ENCODE assay signal across 8 cellular contexts in the genomic region with DNA sequence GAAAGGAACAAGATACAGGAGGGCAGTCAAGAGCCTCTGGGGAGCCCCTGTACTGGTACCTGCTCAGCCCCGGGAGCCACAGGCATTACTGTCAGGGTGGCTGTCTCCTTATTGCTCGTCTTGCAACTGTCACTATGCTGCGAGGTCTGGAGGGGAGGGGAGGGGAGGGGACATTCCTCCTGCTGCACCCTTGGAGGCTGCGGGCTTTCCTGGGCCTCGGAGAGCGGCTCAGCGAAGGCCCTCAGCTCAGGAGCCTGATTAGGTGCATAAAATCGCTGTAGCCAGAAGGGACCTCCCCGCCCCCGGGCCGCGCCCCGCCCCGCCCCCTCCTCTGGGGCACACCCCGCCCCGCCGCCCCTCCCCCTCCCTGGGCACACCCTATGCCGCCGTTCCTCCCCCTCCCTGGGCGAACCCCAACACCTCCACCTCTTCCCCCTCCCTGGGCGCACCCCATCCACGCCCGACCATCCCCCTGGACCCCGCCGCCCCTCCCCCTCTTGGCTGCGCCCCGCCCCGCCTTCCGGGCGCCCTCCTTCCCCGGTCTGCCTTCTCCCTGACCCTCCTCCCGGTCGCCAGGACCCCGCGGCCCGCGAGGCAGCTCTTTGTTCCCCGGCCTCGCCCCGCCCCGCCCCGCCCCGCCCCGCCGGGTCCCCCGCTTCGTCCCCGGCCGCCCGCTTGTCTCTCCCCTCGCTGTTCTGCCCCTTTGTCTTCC. TPM values are rescaled to one million over a fixed set of nuclear protein-coding genes. Genes with fewer than 3 reads are reported as not detected.
DNase-seq lines count a peak whose midpoint lies in the region; ATAC-seq and TF ChIP-seq lines count a peak whose summit lies in the region.

No MANE protein-coding gene starts in this region.

- CTCF ChIA-PET in CD8-positive, alpha-beta memory T cell (lab: Charles Lee): no interaction called here

- H3K4me1 ChIP-seq in CD8-positive, alpha-beta memory T cell (ENCODE audit: insufficient read depth, low read length): peaks cover 7% of the 10 kb centered on the region
- H3K4me1 ChIP-seq in cardiac muscle cell (ENCODE audit: low read depth): peaks cover 33% of the 10 kb centered on the region

- no peak for TF ChIP-seq CTCF in cardiac muscle cell (IDR thresholded peaks at IDR 0.05; ENCODE audit: low read depth, low read length)

- DNase-seq in CD8-positive, alpha-beta memory T cell: peak in 3 of 5 donors; percentile 2 to 47 (median 44)
- DNase-seq in NCI-H526 treated with DMSO at 0.1 percent for 48 hours (lab: John Stamatoyannopoulos, UW): peak; percentile 42
- peak; percentile 67 for DNase-seq in activated effector memory CD4-positive, alpha-beta T cell treated with anti-CD3 and anti-CD28 coated beads, Interleukin-2, amount 50 U/mL, for 16 hours
- DNase-seq in cardiac muscle cell (ENCODE audit: low read depth in 1 of 2, low spot score in 1 of 2): peak in 1 of 2 donors; percentile 65
- peak; percentile 67 for DNase-seq in retina
- DNase-seq in NAMALWA (ENCODE audit: low spot score): no peak
- DNase-seq in NCI-H187 treated with DMSO at 0.1 percent for 48 hours (lab: John Stamatoyannopoulos, UW): no peak

- H3K36me3 ChIP-seq in CD8-positive, alpha-beta memory T cell (ENCODE audit: insufficient read depth, low read length): no peaks in the 10 kb centered on the region
- H3K36me3 ChIP-seq in cardiac muscle cell: no peaks in the 10 kb centered on the region

- no peak for ATAC-seq in HG03108 (IDR thresholded peaks at IDR 0.05; ENCODE audit: unreplicated experiment)

- POLR2A ChIA-PET in CD8-positive, alpha-beta memory T cell (lab: Charles Lee): no interaction called here

- H3K9me3 Mint-ChIP-seq in CD8-positive, alpha-beta memory T cell: no peaks in the 10 kb centered on the region

- H3K27me3 ChIP-seq in CD8-positive, alpha-beta memory T cell (ENCODE audit: insufficient read depth, low read length, poor library complexity, severe bottlenecking): peaks cover 3% of the 10 kb centered on the region
- H3K27me3 ChIP-seq in cardiac muscle cell: no peaks in the 10 kb centered on the region

- H3K4me3 ChIP-seq in CD8-positive, alpha-beta memory T cell (ENCODE audit: low read length): no peak overlapping the region
- peak overlapping the region; percentile 27 for H3K4me3 ChIP-seq in cardiac muscle cell

- no peak overlapping the region for H3K27ac Mint-ChIP-seq in CD8-positive, alpha-beta memory T cell

- H3K36me3 Mint-ChIP-seq in CD8-positive, alpha-beta memory T cell: no peaks in the 10 kb centered on the region

- no peaks in the 10 kb centered on the region for H3K9me3 ChIP-seq in CD8-positive, alpha-beta memory T cell (ENCODE audit: low read length)
- H3K9me3 ChIP-seq in cardiac muscle cell (ENCODE audit: low read depth): no peaks in the 10 kb centered on the region

- H3K4me3 Mint-ChIP-seq in CD8-positive, alpha-beta memory T cell: peak overlapping the region in 6 of 7 donors; percentile 60 to 89 (median 79)

- H3K27ac ChIP-seq in CD8-positive, alpha-beta memory T cell (ENCODE audit: low read depth, low read length): no peak overlapping the region
- no peak overlapping the region for H3K27ac ChIP-seq in cardiac muscle cell

- H3K27me3 Mint-ChIP-seq in CD8-positive, alpha-beta memory T cell: peaks cover 32 to 73% of the 10 kb centered on the region in 2 donors

- H3K4me1 Mint-ChIP-seq in CD8-positive, alpha-beta memory T cell: peaks cover 5 to 18% (median 5%) of the 10 kb centered on the region in 3 donors

RNA-seq across cellular contexts. Expression of gene CACHD1, which starts 35.5 kb away (rescaled TPM):
- total RNA-seq in CD8-positive, alpha-beta memory T cell: under 1 TPM; 0.35 TPM
- not detected for polyA plus RNA-seq in CD8-positive, alpha-beta memory T cell
- total RNA-seq in cardiac muscle cell: 36.6 and 54.4 TPM in 2 replicates
- 41.3 and 56.4 TPM in 2 replicates for polyA plus RNA-seq in cardiac muscle cell

Comparison
In these comparisons a context has a peak if more than half of its experiments do, and no peak if none do; other contexts are left out.
1. DNase-seq: peak in CD8-positive, alpha-beta memory T cell (3 of 5), NCI-H526 treated with DMSO at 0.1 percent for 48 hours (single experiment), activated effector memory CD4-positive, alpha-beta T cell treated with anti-CD3 and anti-CD28 coated beads, Interleukin-2, amount 50 U/mL, for 16 hours (single experiment) and retina (single experiment); none in NAMALWA (single experiment) and NCI-H187 treated with DMSO at 0.1 percent for 48 hours (single experiment).
2. RNA of gene CACHD1, which starts 35.5 kb away (total RNA-seq): 36.6 to 54.4 TPM in cardiac muscle cell; 0.35 TPM in CD8-positive, alpha-beta memory T cell; every median in the first group is over 10 times any median in the second.